Comparison of ENCODE assay signal across 11 cellular contexts in the genomic region with DNA sequence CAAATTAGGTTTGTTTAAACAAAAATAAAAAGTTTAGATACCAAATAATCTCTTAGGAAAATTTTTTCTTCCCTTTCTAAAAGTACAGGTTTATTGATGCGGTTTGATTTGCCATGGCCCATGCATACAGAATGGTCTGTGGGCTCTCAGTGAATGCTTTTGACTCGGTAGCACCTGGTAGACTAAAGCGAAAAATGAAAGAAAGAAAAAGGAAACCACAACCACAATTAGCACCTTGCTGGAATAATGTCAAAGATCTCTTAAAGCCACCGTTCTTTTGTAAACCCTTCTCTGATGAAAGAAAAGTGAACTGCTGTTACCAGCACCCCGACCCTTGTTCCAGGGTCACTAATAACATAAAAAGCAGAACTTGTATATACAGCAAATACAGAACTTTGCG.
A peak's percentile ranks its signal among the peaks of the same experiment; 100 is the strongest.
DNase-seq lines count a peak whose midpoint lies in the region; ATAC-seq and TF ChIP-seq lines count a peak whose summit lies in the region.
"Had no signal": no experiment of that assay in that cellular context is flagged by ENCODE, and none has a peak within 500 bp of the region (broad histone marks: within the 10 kb centered on the region; RNA-seq: fewer than 3 reads in every experiment).

No MANE protein-coding gene starts in this region.

- H3K4me1 ChIP-seq in MM.1S (ENCODE audit: low read length): peaks cover 18% of the 10 kb centered on the region
- H3K4me1 ChIP-seq in GM23248 (ENCODE audit: insufficient read depth): peaks cover 20% of the 10 kb centered on the region

- 93 to 96% methylated on average over 6 of the region's 6 CpGs for WGBS in GM23248 (ENCODE audit: low coverage in 1 of 2, low lambda C conversion rate in 2 of 2, missing lambda C conversion rate in 2 of 2), 2 experiments

- H3K9me3 ChIP-seq in MM.1S (replicated peaks; ENCODE audit: insufficient read depth, low read length) (no peaks in the 10 kb centered on the region), GM23248 (ENCODE audit: low read depth) (no peaks in the 10 kb centered on the region)
- H3K9me3 ChIP-seq: right atrium auricular region, vagina had no signal

- H3K4me2 ChIP-seq in MM.1S (ENCODE audit: low read depth, low read length) (peak overlapping the region; percentile 59; the same call in 1 of the 2 replicates), GM23248 (ENCODE audit: unreplicated experiment) (no peak overlapping the region)

- H3K27me3 ChIP-seq in MM.1S (replicated peaks; ENCODE audit: insufficient read depth, low read length) (peaks cover 13% of the 10 kb centered on the region), GM23248 (replicated peaks; ENCODE audit: insufficient read depth) (no peaks in the 10 kb centered on the region)
- H3K27me3 ChIP-seq: right atrium auricular region, vagina had no signal

- DNase-seq in MM.1S (peak; percentile 73), GM23248 (no peak), T-helper 1 cell (no peak), SK-N-DZ (ENCODE audit: low spot score) (no peak), dermis blood vessel endothelial cell (no peak)

- H3K36me3 ChIP-seq in MM.1S (replicated peaks; ENCODE audit: insufficient read depth, low read length) (no peaks in the 10 kb centered on the region), GM23248 (ENCODE audit: low read depth) (no peaks in the 10 kb centered on the region)
- H3K36me3 ChIP-seq: right atrium auricular region, vagina had no signal

- no peaks in the 10 kb centered on the region for H3F3A ChIP-seq in MM.1S (ENCODE audit: insufficient read depth, low read length)
- H3F3A ChIP-seq in GM23248 (ENCODE audit: insufficient read depth): peaks cover 15% of the 10 kb centered on the region

- no peak for TF ChIP-seq CTCF in MM.1S (IDR thresholded peaks at IDR 0.05; ENCODE audit: low read length)

- in situ Hi-C loops in GM23248 (cut with MboI): no loop called here

- H3K4me3 ChIP-seq in MM.1S (ENCODE audit: low read length) (no peak overlapping the region), GM23248 (no peak overlapping the region)
- H3K4me3 ChIP-seq: right atrium auricular region, vagina had no signal

- H3K9me2 ChIP-seq in MM.1S (replicated peaks; ENCODE audit: insufficient read depth, low read length): no peaks in the 10 kb centered on the region
- H3K9me2 ChIP-seq in GM23248 (ENCODE audit: insufficient read depth): no peaks in the 10 kb centered on the region

- H2AFZ ChIP-seq in MM.1S (ENCODE audit: low read length): no peak overlapping the region
- H2AFZ ChIP-seq in GM23248: no peak overlapping the region

- H3K27ac ChIP-seq in MM.1S (ENCODE audit: low read length): no peak overlapping the region
- H3K27ac ChIP-seq in GM23248: no peak overlapping the region
- H3K27ac ChIP-seq: right atrium auricular region, vagina, VCaP had no signal

- ATAC-seq in GM18511 (IDR thresholded peaks at IDR 0.05; ENCODE audit: unreplicated experiment) (peak; percentile 96), GM19468 (IDR thresholded peaks at IDR 0.05; ENCODE audit: extremely low read depth, unreplicated experiment) (peak; percentile 91), HG02973 (IDR thresholded peaks at IDR 0.05; ENCODE audit: unreplicated experiment) (peak; percentile 96)

- H4K20me1 ChIP-seq in MM.1S (ENCODE audit: insufficient read depth, low read length) (no peaks in the 10 kb centered on the region), GM23248 (ENCODE audit: insufficient read depth) (no peaks in the 10 kb centered on the region)

- H3K79me2 ChIP-seq in MM.1S (ENCODE audit: low read length): no peaks in the 10 kb centered on the region
- no peaks in the 10 kb centered on the region for H3K79me2 ChIP-seq in GM23248 (ENCODE audit: insufficient read depth)

- H3K9ac ChIP-seq in MM.1S (ENCODE audit: low read length) (no peak overlapping the region), GM23248 (no peak overlapping the region)
